Comparison of ENCODE assay signal across 1 cellular context in the genomic region with DNA sequence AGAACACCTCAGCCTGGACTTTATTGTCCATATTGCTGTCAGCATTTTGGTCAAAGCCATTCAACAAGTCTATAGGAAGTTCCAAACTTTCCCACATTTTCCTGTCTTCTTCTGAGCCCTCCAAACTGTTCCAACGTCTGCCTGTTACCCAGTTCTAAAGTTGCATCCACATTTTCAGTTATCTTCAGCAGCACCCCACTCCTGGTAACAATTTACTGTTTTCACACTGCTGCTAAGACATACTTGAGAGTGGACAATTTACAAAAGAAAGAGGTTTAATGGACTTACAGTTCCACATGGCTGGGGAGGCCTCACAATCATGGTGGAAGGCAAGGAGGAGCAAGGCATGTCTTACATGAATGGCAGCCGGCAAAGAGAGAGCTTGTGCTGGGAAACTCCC.
TF ChIP-seq lines count a peak whose summit lies in the region.

No MANE protein-coding gene starts in this region.

TF ChIP-seq in K562, 482 proteins besides CTCF, POLR2A, EP300 and RAD21:
- TF ChIP-seq, protein P1, sequence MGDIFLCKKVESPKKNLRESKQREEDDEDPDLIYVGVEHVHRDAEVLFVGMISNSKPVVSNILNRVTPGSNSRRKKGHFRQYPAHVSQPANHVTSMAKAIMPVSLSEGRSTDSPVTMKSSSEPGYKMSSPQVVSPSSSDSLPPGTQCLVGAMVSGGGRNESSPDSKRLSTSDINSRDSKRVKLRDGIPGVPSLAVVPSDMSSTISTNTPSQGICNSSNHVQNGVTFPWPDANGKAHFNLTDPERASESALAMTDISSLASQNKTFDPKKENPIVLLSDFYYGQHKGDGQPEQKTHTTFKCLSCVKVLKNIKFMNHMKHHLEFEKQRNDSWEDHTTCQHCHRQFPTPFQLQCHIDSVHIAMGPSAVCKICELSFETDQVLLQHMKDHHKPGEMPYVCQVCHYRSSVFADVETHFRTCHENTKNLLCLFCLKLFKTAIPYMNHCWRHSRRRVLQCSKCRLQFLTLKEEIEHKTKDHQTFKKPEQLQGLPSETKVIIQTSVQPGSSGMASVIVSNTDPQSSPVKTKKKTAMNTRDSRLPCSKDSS (IDR thresholded peaks at IDR 0.05; ENCODE audit: low read depth, partially characterized antibody), result peak; percentile 38
- peak; percentile 97 for TF ChIP-seq ZNF707 (CRISPR knock-in tag; conservative IDR thresholded peaks at IDR 0.05)
- peak; percentile 67; the same call in 1 of the 2 replicates for TF ChIP-seq ZNF431 (CRISPR knock-in tag; IDR thresholded peaks at IDR 0.05)
